6 cellular contexts compared by ENCODE assay signal in genomic region chr6:134128146-134128545, GRCh38.
"Had no signal": no experiment of that assay in that cellular context is flagged by ENCODE, and none has a peak within 500 bp of the region (broad histone marks: within the 10 kb centered on the region; RNA-seq: fewer than 3 reads in every experiment).

No MANE protein-coding gene starts in this region.

- ATAC-seq: K562 had no signal

- DNase-seq: GM23248, GOT3, H9, HCEC 1CT, IMR-90 had no signal

- H3K27ac Mint-ChIP-seq: H9 had no signal

- H3K9me3 Mint-ChIP-seq: H9 had no signal

- H3K27ac ChIP-seq: GM23248 had no signal

- H2AFZ ChIP-seq: GM23248 had no signal

- H3K4me3 Mint-ChIP-seq: H9 had no signal

- H3K4me3 ChIP-seq: GM23248, K562 had no signal

- H3K9ac ChIP-seq: GM23248 had no signal
